In genomic region chr17:55266051-55266957, GRCh38 we compare ENCODE assay signal across 8 cellular contexts. TPM values are rescaled to one million over a fixed set of nuclear protein-coding genes. Genes with fewer than 3 reads are reported as not detected.
DNase-seq lines count a peak whose midpoint lies in the region; ATAC-seq and TF ChIP-seq lines count a peak whose summit lies in the region.

No MANE protein-coding gene starts in this region.

- H3K79me1 ChIP-seq in H9 (ENCODE audit: insufficient read depth, low read depth, low read length, poor library complexity, severe bottlenecking): no peaks in the 10 kb centered on the region

- H3K27ac ChIP-seq in H9 (ENCODE audit: insufficient read length, low read depth, low read length) (no peak overlapping the region), iPS-20b (ENCODE audit: low read length) (no peak overlapping the region), skeletal muscle tissue (ENCODE audit: low read depth, low read length) (no peak overlapping the region)

- peaks cover 0 to under 1% of the 10 kb centered on the region in 2 experiments; a peak in 2 of 5 replicates for H3K9me3 Mint-ChIP-seq in H9

- H3T11ph ChIP-seq in H9 (ENCODE audit: low read length): no peak overlapping the region

- H3K4me2 ChIP-seq in H9 (ENCODE audit: insufficient read depth, insufficient read length, low read length): peak overlapping the region; percentile 51

- H4K8ac ChIP-seq in H9 (replicated peaks; ENCODE audit: insufficient read length, low read depth, low read length): no peak overlapping the region

- no CpG with 5 or more reads among the region's 25 CpGs for WGBS in H9 (ENCODE audit: extremely low coverage, insufficient read length, low lambda C conversion rate)

- H4K91ac ChIP-seq in H9 (ENCODE audit: insufficient read length, low read depth, low read length): no peak overlapping the region

- H2BK120ac ChIP-seq in H9 (ENCODE audit: low read depth, low read length, poor library complexity, severe bottlenecking): no peak overlapping the region

- H4K5ac ChIP-seq in H9 (ENCODE audit: insufficient read length, low read depth, low read length): no peak overlapping the region

- no peak overlapping the region for H3K14ac ChIP-seq in H9 (ENCODE audit: insufficient read depth, low read length)

- no peak overlapping the region for H3K4ac ChIP-seq in H9 (ENCODE audit: low read depth, low read length)

- no peak overlapping the region for H3K56ac ChIP-seq in H9 (ENCODE audit: insufficient read length, low read depth, low read length)

- H2AFZ ChIP-seq in H9 (ENCODE audit: low read length): no peak overlapping the region

- no peaks in the 10 kb centered on the region for H3K79me2 ChIP-seq in H9 (ENCODE audit: insufficient read depth, low read length)

- ATAC-seq in HG03045 (IDR thresholded peaks at IDR 0.05; ENCODE audit: unreplicated experiment) (no peak), GM19455 (IDR thresholded peaks at IDR 0.05; ENCODE audit: unreplicated experiment) (no peak)

- H2AK5ac ChIP-seq in H9 (ENCODE audit: insufficient read length, low read length): no peak overlapping the region

- H3K36me3 Mint-ChIP-seq in H9 (ENCODE audit: insufficient read depth in 1 of 3, low read depth in 3 of 3): no peaks in the 10 kb centered on the region

- H3K27me3 ChIP-seq in H9 (ENCODE audit: insufficient read depth, low read length): peaks cover 29% of the 10 kb centered on the region
- H3K27me3 ChIP-seq in iPS-20b (ENCODE audit: insufficient read depth, low read length): peaks cover 91% of the 10 kb centered on the region
- H3K27me3 ChIP-seq in skeletal muscle tissue (ENCODE audit: control insufficient read depth in 3 of 3, insufficient read depth in 3 of 3, low read length in 3 of 3): peaks cover 3 to 14% (median 6%) of the 10 kb centered on the region in 3 donors

- H2BK12ac ChIP-seq in H9 (ENCODE audit: insufficient read length, low read depth, low read length): no peak overlapping the region

- no peak overlapping the region for H3K18ac ChIP-seq in H9 (ENCODE audit: insufficient read length, low read depth, low read length)

- TF ChIP-seq CTCF in H9 (conservative IDR thresholded peaks at IDR 0.05): no peak

- H2BK15ac ChIP-seq in H9 (ENCODE audit: low read depth, low read length): no peak overlapping the region

- no peak overlapping the region for H3K9ac ChIP-seq in H9 (ENCODE audit: extremely low read depth, insufficient read length, low read length)
- no peak overlapping the region for H3K9ac ChIP-seq in iPS-20b (ENCODE audit: low read depth, low read length)
- peak overlapping the region in 2 of 3 donors; percentile 47 to 69 for H3K9ac ChIP-seq in skeletal muscle tissue (ENCODE audit: low read depth in 1 of 3, low read length in 3 of 3)

- H3K4me1 ChIP-seq in H9 (ENCODE audit: insufficient read depth, low read length) (no peaks in the 10 kb centered on the region; the same call in 1 of the 2 replicates), iPS-20b (ENCODE audit: insufficient read depth, low read length) (peaks cover 11% of the 10 kb centered on the region; the same call in 1 of the 2 replicates), skeletal muscle tissue (ENCODE audit: control insufficient read depth in 3 of 3, insufficient read depth in 3 of 3, low read length in 3 of 3) (peaks cover 7 to 16% (median 11%) of the 10 kb centered on the region in 3 donors)

- H3K4me3 ChIP-seq in iPS-20b (ENCODE audit: low read length): peak overlapping the region; percentile 57; the same call in 1 of the 2 replicates
- peak overlapping the region; percentile 45 to 68 (median 60) for H3K4me3 ChIP-seq in skeletal muscle tissue (ENCODE audit: low read length in 3 of 3)

- peak overlapping the region; percentile 51 to 75 for H3K4me3 Mint-ChIP-seq in H9

- H2BK20ac ChIP-seq in H9 (ENCODE audit: low read depth, low read length, poor library complexity, severe bottlenecking): no peak overlapping the region

- H3K23ac ChIP-seq in H9 (ENCODE audit: insufficient read length, low read depth, low read length): no peak overlapping the region

- H3K27me3 Mint-ChIP-seq in H9 (ENCODE audit: low read depth): peaks cover 92% of the 10 kb centered on the region

- DNase-seq in H9 (peak; percentile 54), NOMO-1 (lab: John Stamatoyannopoulos, UW; ENCODE audit: unreplicated experiment in 2 of 2) (no peak), globus pallidus (ENCODE audit: low spot score) (no peak)
- peak; percentile 10 for DNase-seq in activated T-helper 9 cell treated with anti-CD3 and anti-CD28 coated beads, Interleukin-2, amount 50 U/mL, for 16 hours (ENCODE audit: low read depth)

- peaks cover 18% of the 10 kb centered on the region for H3K23me2 ChIP-seq in H9 (ENCODE audit: insufficient read length, low read depth, low read length, poor library complexity, severe bottlenecking)

- no peaks in the 10 kb centered on the region for H3K36me3 ChIP-seq in iPS-20b (ENCODE audit: insufficient read depth, low read depth, low read length)
- H3K36me3 ChIP-seq in skeletal muscle tissue (ENCODE audit: control insufficient read depth in 3 of 3, insufficient read depth in 3 of 3, low read length in 3 of 3): no peaks in the 10 kb centered on the region

- no peaks in the 10 kb centered on the region for H3K9me3 ChIP-seq in H9 (ENCODE audit: control insufficient read depth, low read depth, low read length)
- no peaks in the 10 kb centered on the region for H3K9me3 ChIP-seq in iPS-20b (ENCODE audit: insufficient read depth, low read depth, low read length)
- H3K9me3 ChIP-seq in skeletal muscle tissue (ENCODE audit: control insufficient read depth in 3 of 3, low read length in 3 of 3): no peaks in the 10 kb centered on the region

- no peak overlapping the region for H2BK5ac ChIP-seq in H9 (ENCODE audit: insufficient read length, low read length)

- no peaks in the 10 kb centered on the region for H4K20me1 ChIP-seq in H9 (ENCODE audit: control insufficient read depth, insufficient read depth, insufficient read length)

- H3K4me1 Mint-ChIP-seq in H9: peaks cover 5 to 16% of the 10 kb centered on the region in 2 experiments

- H3K27ac Mint-ChIP-seq in H9: no peak overlapping the region

RNA-seq across cellular contexts. Expression of gene HLF, which starts 1.5 kb away (rescaled TPM):
- total RNA-seq in H9 (2021): 0.17 and 0.44 TPM in 2 replicates
- 4.7 TPM for total RNA-seq in skeletal muscle tissue

Comparison
In these comparisons a context has a peak if more than half of its experiments do, and no peak if none do; other contexts are left out.
1. DNase-seq: peak in H9 (single experiment) and activated T-helper 9 cell treated with anti-CD3 and anti-CD28 coated beads, Interleukin-2, amount 50 U/mL, for 16 hours (single experiment); none in NOMO-1 (0 of 2) and globus pallidus (single experiment).
2. H3K9ac ChIP-seq: peak in skeletal muscle tissue (2 of 3); none in H9 (single experiment) and iPS-20b (single experiment).